In the genomic region with DNA sequence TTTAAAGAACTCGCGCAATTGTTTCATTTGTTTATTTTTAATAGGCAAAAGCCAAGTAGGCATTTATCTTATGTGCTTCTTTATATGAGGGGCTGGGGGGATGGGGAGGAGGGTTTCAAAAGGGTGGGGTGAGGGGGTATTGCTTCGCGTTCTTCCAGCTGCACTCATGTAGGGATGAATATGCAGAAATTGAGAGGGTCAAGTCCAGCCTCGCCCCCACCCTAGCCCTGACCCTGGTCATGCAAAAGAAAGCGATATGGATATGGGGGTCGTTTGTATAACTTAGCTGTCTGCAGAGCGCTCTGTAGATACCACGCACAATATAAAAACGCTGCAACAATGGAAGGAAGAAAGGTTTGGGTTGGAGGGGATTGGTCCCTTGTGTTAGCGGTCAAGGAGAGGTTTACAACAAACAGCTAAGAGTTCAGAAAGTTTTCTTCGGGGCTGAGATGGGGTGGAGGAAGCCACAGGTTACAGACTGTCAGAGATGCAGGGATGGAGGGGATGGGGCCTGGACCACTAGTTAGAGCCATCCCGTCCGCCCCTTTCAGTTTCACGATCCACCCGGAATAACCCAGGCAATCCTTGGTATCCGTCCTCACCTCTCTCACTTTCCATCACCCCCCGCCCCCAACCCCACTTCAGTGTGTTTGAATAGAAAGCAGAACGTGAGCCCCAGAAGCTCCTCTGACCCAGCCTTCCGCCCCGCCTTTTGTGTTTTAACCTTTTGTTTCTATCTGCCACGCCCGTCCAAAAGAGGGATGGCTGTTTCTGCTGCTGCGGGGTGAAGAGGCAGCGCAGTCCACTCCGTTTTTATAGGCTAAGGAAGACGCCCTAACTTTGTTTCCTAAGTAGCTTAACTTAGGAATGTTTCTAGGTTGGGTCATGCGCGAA, we compare ENCODE assay signal across 1 cellular context.
TF ChIP-seq lines count a peak whose summit lies in the region.

No MANE protein-coding gene starts in this region.

TF ChIP-seq in GM12878, 131 proteins besides CTCF, POLR2A, EP300 and RAD21 (continued from another document):
- TF ChIP-seq, protein P1, sequence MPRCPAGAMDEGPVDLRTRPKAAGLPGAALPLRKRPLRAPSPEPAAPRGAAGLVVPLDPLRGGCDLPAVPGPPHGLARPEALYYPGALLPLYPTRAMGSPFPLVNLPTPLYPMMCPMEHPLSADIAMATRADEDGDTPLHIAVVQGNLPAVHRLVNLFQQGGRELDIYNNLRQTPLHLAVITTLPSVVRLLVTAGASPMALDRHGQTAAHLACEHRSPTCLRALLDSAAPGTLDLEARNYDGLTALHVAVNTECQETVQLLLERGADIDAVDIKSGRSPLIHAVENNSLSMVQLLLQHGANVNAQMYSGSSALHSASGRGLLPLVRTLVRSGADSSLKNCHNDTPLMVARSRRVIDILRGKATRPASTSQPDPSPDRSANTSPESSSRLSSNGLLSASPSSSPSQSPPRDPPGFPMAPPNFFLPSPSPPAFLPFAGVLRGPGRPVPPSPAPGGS (IDR thresholded peaks at IDR 0.05; ENCODE audit: borderline replicate concordance, insufficient read depth, low read depth, low read length, poor library complexity, severe bottlenecking) = no peak
- TF ChIP-seq CBX5 (IDR thresholded peaks at IDR 0.05; ENCODE audit: low read depth) (no peak), ZNF384 (IDR thresholded peaks at IDR 0.05; ENCODE audit: borderline replicate concordance, low read depth, low read length) (no peak), RUNX3 (IDR thresholded peaks at IDR 0.05; ENCODE audit: low read length) (no peak), KDM1A (IDR thresholded peaks at IDR 0.05; ENCODE audit: borderline replicate concordance) (no peak), YY1 (IDR thresholded peaks at IDR 0.05; ENCODE audit: low read depth, low read length) (no peak), BACH1 (IDR thresholded peaks at IDR 0.05; ENCODE audit: borderline replicate concordance) (no peak), SMC3 (IDR thresholded peaks at IDR 0.05; ENCODE audit: borderline replicate concordance, low read length) (no peak), NR2F1 (conservative IDR thresholded peaks at IDR 0.05) (no peak), NFIC (IDR thresholded peaks at IDR 0.05; ENCODE audit: low read depth, low read length) (no peak), NFXL1 (IDR thresholded peaks at IDR 0.05; ENCODE audit: borderline replicate concordance) (no peak), ZNF207 (IDR thresholded peaks at IDR 0.05; ENCODE audit: borderline replicate concordance) (no peak), ATF7 (IDR thresholded peaks at IDR 0.05; ENCODE audit: low read depth) (no peak), HDAC6 (IDR thresholded peaks at IDR 0.05; ENCODE audit: unreplicated experiment) (no peak), CBFB (IDR thresholded peaks at IDR 0.05; ENCODE audit: low read depth) (no peak), IRF4 (IDR thresholded peaks at IDR 0.05; ENCODE audit: low read depth, low read length) (no peak), ZBED1 (IDR thresholded peaks at IDR 0.05; ENCODE audit: borderline replicate concordance) (no peak), STAT1 (conservative IDR thresholded peaks at IDR 0.05) (no peak)
